22 cellular contexts compared by ENCODE assay signal in the genomic region with DNA sequence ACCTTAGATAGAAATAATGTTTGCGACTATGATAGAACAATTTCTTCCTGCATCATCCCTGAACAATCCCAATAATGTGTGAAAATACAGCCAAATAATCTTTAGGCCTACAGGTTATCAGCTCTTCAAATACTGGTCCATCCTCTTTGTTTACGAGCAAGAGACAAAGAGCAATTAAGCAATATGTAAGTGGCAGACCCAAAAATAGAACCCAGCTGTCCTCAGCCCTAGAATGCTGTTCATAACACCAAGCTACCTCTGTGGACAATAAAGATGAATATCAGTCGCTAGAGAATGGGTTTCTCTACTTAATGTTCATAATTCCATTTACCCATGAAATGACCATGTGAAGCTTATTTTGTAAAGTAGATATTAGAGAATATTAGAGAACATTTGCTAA.
"Had no signal": no experiment of that assay in that cellular context is flagged by ENCODE, and none has a peak within 500 bp of the region (broad histone marks: within the 10 kb centered on the region; RNA-seq: fewer than 3 reads in every experiment).

No MANE protein-coding gene starts in this region.

- H3K27ac ChIP-seq: foreskin keratinocyte, left lung, lower lobe of right lung, spleen, tibial nerve had no signal

- H3K9me3 Mint-ChIP-seq: activated naive CD4-positive, alpha-beta T cell treated with anti-CD3 and anti-CD28 coated beads, Interleukin-2, amount 50 U/mL, for 72 hours; activated T-cell treated with anti-CD3 and anti-CD28 coated beads, Interleukin-2, amount 50 U/mL, for 72 hours; central memory CD8-positive, alpha-beta T cell; dendritic cell treated with granulocyte-macrophage colony-stimulating factor and Interleukin-4, amounts not matched to agents 40 ng/mL and 50 ng/mL, for 4 days; endodermal cell; nephron; T-helper 2 cell treated with Interferon-gamma antibody and Interleukin-4, amounts not matched to agents 5 μg/mL and 100 μg/mL, for 36 hours had no signal

- DNase-seq: activated CD4-positive, alpha-beta T cell treated with anti-CD3 and anti-CD28 coated beads for 36 hours; activated CD4-positive, alpha-beta T cell treated with anti-CD3 and anti-CD28 coated beads, Interleukin-2, amount 50 U/mL, for 4 hours; activated CD4-positive, CD25-positive, alpha-beta regulatory T cell; activated naive CD4-positive, alpha-beta T cell; activated T-cell treated with anti-CD3 and anti-CD28 coated beads for 4 hours; activated T-cell treated with anti-CD3 and anti-CD28 coated beads, Interleukin-2, amount 50 U/mL, for 72 hours; endodermal cell; foreskin keratinocyte; left lung; lower lobe of right lung; mesendoderm; spleen; stimulated activated naive CD4-positive, alpha-beta T cell treated with Interleukin-2 at 50 U/mL for 16 hours; T-helper 1 cell had no signal

- H3K4me3 Mint-ChIP-seq: activated CD4-positive, alpha-beta T cell treated with anti-CD3 and anti-CD28 coated beads for 36 hours; activated T-cell treated with anti-CD3 and anti-CD28 coated beads, Interleukin-2, amount 50 U/mL, for 72 hours; central memory CD8-positive, alpha-beta T cell; dendritic cell treated with granulocyte-macrophage colony-stimulating factor and Interleukin-4, amounts not matched to agents 40 ng/mL and 50 ng/mL, for 4 days; endodermal cell; nephron; T-helper 2 cell treated with Interferon-gamma antibody and Interleukin-4, amounts not matched to agents 5 μg/mL and 100 μg/mL, for 36 hours had no signal

- H3K4me1 ChIP-seq: foreskin keratinocyte, left lung, lower lobe of right lung, spleen, tibial nerve had no signal

- H3K9me3 ChIP-seq: left lung, lower lobe of right lung, tibial nerve had no signal

- H3K27me3 ChIP-seq: left lung had no signal

- H3K36me3 ChIP-seq: left lung, lower lobe of right lung, spleen, tibial nerve had no signal

- ATAC-seq: activated CD4-positive, alpha-beta T cell treated with anti-CD3 and anti-CD28 coated beads for 36 hours; activated naive CD4-positive, alpha-beta T cell treated with anti-CD3 and anti-CD28 coated beads, Interleukin-2, amount 50 U/mL, for 72 hours; activated T-cell treated with anti-CD3 and anti-CD28 coated beads, Interleukin-2, amount 50 U/mL, for 72 hours; esophagus mucosa; foreskin keratinocyte; left lung; lower lobe of right lung had no signal

- H3K36me3 Mint-ChIP-seq: activated naive CD4-positive, alpha-beta T cell treated with anti-CD3 and anti-CD28 coated beads, Interleukin-2, amount 50 U/mL, for 72 hours had no signal

- H3K4me1 Mint-ChIP-seq: activated CD4-positive, alpha-beta T cell treated with anti-CD3 and anti-CD28 coated beads for 36 hours; central memory CD8-positive, alpha-beta T cell had no signal

- H3K4me3 ChIP-seq: left lung, lower lobe of right lung, spleen, tibial nerve had no signal

- H3K27ac Mint-ChIP-seq: activated CD4-positive, alpha-beta T cell treated with anti-CD3 and anti-CD28 coated beads for 36 hours; activated naive CD4-positive, alpha-beta T cell treated with anti-CD3 and anti-CD28 coated beads, Interleukin-2, amount 50 U/mL, for 72 hours; activated T-cell treated with anti-CD3 and anti-CD28 coated beads, Interleukin-2, amount 50 U/mL, for 72 hours; dendritic cell treated with granulocyte-macrophage colony-stimulating factor and Interleukin-4, amounts not matched to agents 40 ng/mL and 50 ng/mL, for 4 days; endodermal cell; nephron; progenitor cell of endocrine pancreas; T-helper 2 cell treated with Interferon-gamma antibody and Interleukin-4, amounts not matched to agents 5 μg/mL and 100 μg/mL, for 36 hours had no signal
